Comparison of ENCODE assay signal across 11 cellular contexts in genomic region chr22:31085928-31086327, GRCh38. TPM values are rescaled to one million over a fixed set of nuclear protein-coding genes. Genes with fewer than 3 reads are reported as not detected.
DNase-seq lines count a peak whose midpoint lies in the region; ATAC-seq, FAIRE-seq and TF ChIP-seq lines count a peak whose summit lies in the region.
"Had no signal": no experiment of that assay in that cellular context is flagged by ENCODE, and none has a peak within 500 bp of the region (broad histone marks: within the 10 kb centered on the region; RNA-seq: fewer than 3 reads in every experiment).

No MANE protein-coding gene starts in this region.

- peaks cover 5% of the 10 kb centered on the region for H3K9me1 ChIP-seq in K562 (ENCODE audit: control insufficient read depth, insufficient read depth, low read length)

- intact Hi-C loops in activated naive CD4-positive, alpha-beta T cell treated with anti-CD3 and anti-CD28 coated beads for 36 hours (cut with micrococcal nuclease) = loop anchor here (1.0 to 5.0 kb wide), 3 partner anchors 145 to 323 kb away; no protein-coding TSS in a partner anchor
- intact Hi-C loops in K562 (cut with micrococcal nuclease) = loop anchor here (2.0 kb wide), 2 partner anchors 117 to 137 kb away; partner anchors contain the start of genes MORC2 and TUG1
- intact Hi-C loops in left colon (cut with DNase I, micrococcal nuclease) = no loop called here

- H3K36me3 Mint-ChIP-seq in activated naive CD4-positive, alpha-beta T cell treated with anti-CD3 and anti-CD28 coated beads for 36 hours (ENCODE audit: low read depth) = peaks cover 3% of the 10 kb centered on the region
- H3K36me3 Mint-ChIP-seq in activated naive CD4-positive, alpha-beta T cell treated with anti-CD3 and anti-CD28 coated beads, Interleukin-2, amount 50 U/mL, for 72 hours = peaks cover 6 to 29% of the 10 kb centered on the region in 2 donors
- H3K36me3 Mint-ChIP-seq in memory B cell = no peaks in the 10 kb centered on the region
- peaks cover 3% of the 10 kb centered on the region for H3K36me3 Mint-ChIP-seq in chondrocyte (ENCODE audit: low read depth)

- TF ChIP-seq CTCF in K562 (IDR thresholded peaks at IDR 0.05 in 2 of 3, conservative IDR thresholded peaks at IDR 0.05 in 1 of 3; ENCODE audit: insufficient read depth in 2 of 3, low read depth in 1 of 3, low read length in 3 of 3) = no peak
- TF ChIP-seq CTCF in tibial nerve (IDR thresholded peaks at IDR 0.05) = no peak
- TF ChIP-seq CTCF in chondrocyte (IDR thresholded peaks at IDR 0.05) = no peak

- peak overlapping the region; percentile 92 to 98; a peak in 2 of 4 replicates for H3K9ac ChIP-seq in K562 (ENCODE audit: insufficient read depth in 1 of 2, low read depth in 2 of 2, low read length in 2 of 2)

- peaks cover 22% of the 10 kb centered on the region for H3K79me2 ChIP-seq in K562 (ENCODE audit: control insufficient read depth, insufficient read depth, low read length)

- H3K27me3 ChIP-seq in K562 (ENCODE audit: control insufficient read depth in 2 of 2, insufficient read depth in 2 of 2, low read length in 2 of 2) = no peaks in the 10 kb centered on the region
- H3K27me3 ChIP-seq in tibial nerve = no peaks in the 10 kb centered on the region
- H3K27me3 ChIP-seq: BE2C had no signal

- H3K9me3 ChIP-seq in K562 (replicated peaks; ENCODE audit: control insufficient read depth, insufficient read depth, low read depth, low read length) (no peaks in the 10 kb centered on the region), tibial nerve (no peaks in the 10 kb centered on the region)
- H3K9me3 ChIP-seq: BE2C had no signal

- H3K9me3 Mint-ChIP-seq in activated naive CD4-positive, alpha-beta T cell treated with anti-CD3 and anti-CD28 coated beads for 36 hours = no peaks in the 10 kb centered on the region
- no peaks in the 10 kb centered on the region for H3K9me3 Mint-ChIP-seq in activated naive CD4-positive, alpha-beta T cell treated with anti-CD3 and anti-CD28 coated beads, Interleukin-2, amount 50 U/mL, for 72 hours
- H3K9me3 Mint-ChIP-seq in memory B cell (no peaks in the 10 kb centered on the region), chondrocyte (ENCODE audit: low read depth) (no peaks in the 10 kb centered on the region)

- H3K27ac ChIP-seq in K562 (ENCODE audit: extremely low read depth, low read depth, low read length) (peak overlapping the region; percentile 98), tibial nerve (peak overlapping the region; percentile 89 to 99 (median 98))

- POLR2A ChIA-PET in K562 (lab: Yijun Ruan, JAX) = interaction anchor here (1.9 to 2.9 kb wide), 2 partner anchors 10 to 18 kb away, joined by 12 to 18 read pairs; no protein-coding TSS in a partner anchor

- H3K36me3 ChIP-seq in K562 (ENCODE audit: control insufficient read depth, insufficient read depth, low read length) (peaks cover 20% of the 10 kb centered on the region; the same call in 2 of the 3 replicates), tibial nerve (peaks cover 0 to 34% (median 3%) of the 10 kb centered on the region in 3 donors)
- H3K36me3 ChIP-seq: BE2C had no signal

- H3K27me3 Mint-ChIP-seq in activated naive CD4-positive, alpha-beta T cell treated with anti-CD3 and anti-CD28 coated beads for 36 hours (ENCODE audit: low read depth) = no peaks in the 10 kb centered on the region
- no peaks in the 10 kb centered on the region for H3K27me3 Mint-ChIP-seq in memory B cell
- H3K27me3 Mint-ChIP-seq in chondrocyte (ENCODE audit: low read depth) = no peaks in the 10 kb centered on the region

- TF ChIP-seq EP300 in K562 (IDR thresholded peaks at IDR 0.05; ENCODE audit: low read length) (no peak), tibial nerve (IDR thresholded peaks at IDR 0.05) (no peak)

- H3K4me1 Mint-ChIP-seq in activated naive CD4-positive, alpha-beta T cell treated with anti-CD3 and anti-CD28 coated beads for 36 hours (ENCODE audit: low read depth) = peaks cover 29% of the 10 kb centered on the region
- H3K4me1 Mint-ChIP-seq in memory B cell (peaks cover 49% of the 10 kb centered on the region), chondrocyte (ENCODE audit: low read depth) (peaks cover 35% of the 10 kb centered on the region)

- peak overlapping the region; percentile 94; the same call in 1 of the 2 replicates for H2AFZ ChIP-seq in K562 (ENCODE audit: low read depth, low read length)

- H4K20me1 ChIP-seq in K562 (replicated peaks; ENCODE audit: control insufficient read depth, insufficient read depth, low read length) = no peaks in the 10 kb centered on the region

- no peak overlapping the region for H3K4me3 ChIP-seq in K562
- H3K4me3 ChIP-seq in tibial nerve = peak overlapping the region in 3 of 4 donors; percentile 45 to 66 (median 61)

- TF ChIP-seq POLR2A in K562 (conservative IDR thresholded peaks at IDR 0.05) = no peak
- no peak for TF ChIP-seq POLR2A in tibial nerve (IDR thresholded peaks at IDR 0.05)

- no peak for ATAC-seq in activated naive CD4-positive, alpha-beta T cell treated with anti-CD3 and anti-CD28 coated beads, Interleukin-2, amount 50 U/mL, for 72 hours
- ATAC-seq in K562 = no peak
- no peak for ATAC-seq in memory B cell (ENCODE audit: low read depth)
- no peak for ATAC-seq in left colon

- TF ChIP-seq RAD21 in K562 (CRISPR knock-in tag; conservative IDR thresholded peaks at IDR 0.05 in 1 of 2, IDR thresholded peaks at IDR 0.05 in 1 of 2) = no peak

- FAIRE-seq in K562 (lab: Jason Lieb, UNC) = no peak

- WGBS in K562 (ENCODE audit: insufficient coverage, low coverage, missing lambda C conversion rate) = 88% methylated on average over 3 of the region's 3 CpGs
- WGBS in tibial nerve, 2 donors = 40 to 70% methylated on average over 2 of the region's 3 CpGs

- CTCF ChIA-PET in activated naive CD4-positive, alpha-beta T cell treated with anti-CD3 and anti-CD28 coated beads for 36 hours (lab: Charles Lee) = interaction anchor here (0.6 to 4.7 kb wide), 8 partner anchors 10 to 331 kb away, joined by 3 to 29 read pairs (median 4); no protein-coding TSS in a partner anchor
- CTCF ChIA-PET in K562 (lab: Yijun Ruan, JAX; ENCODE audit: low intra/inter-chr PET ratio) = interaction anchor here (0.7 to 4.0 kb wide), 3 partner anchors 21 to 138 kb away, joined by 3 to 21 read pairs (median 4); partner anchors contain the start of gene TUG1

- no TSS peak for BruUV-seq in K562 (replicated peaks; lab: Mats Ljungman, UMichigan)

- no peak for DNase-seq in activated naive CD4-positive, alpha-beta T cell treated with anti-CD3 and anti-CD28 coated beads for 36 hours
- no peak for DNase-seq in activated naive CD4-positive, alpha-beta T cell treated with anti-CD3 and anti-CD28 coated beads, Interleukin-2, amount 50 U/mL, for 72 hours (ENCODE audit: low spot score in 2 of 2)
- DNase-seq in K562 (ENCODE audit: extremely low read depth in 1 of 4, low spot score in 3 of 4) (no peak), memory B cell (ENCODE audit: low spot score in 2 of 2) (no peak), tibial nerve (ENCODE audit: low spot score in 2 of 2) (no peak), inferior parietal cortex (ENCODE audit: extremely low spot score) (no peak), chondrocyte (ENCODE audit: low spot score) (no peak), left colon (no peak)
- DNase-seq: BE2C, NCI-H1694 had no signal

- no peak overlapping the region for H3K27ac Mint-ChIP-seq in activated naive CD4-positive, alpha-beta T cell treated with anti-CD3 and anti-CD28 coated beads for 36 hours
- peak overlapping the region in 1 of 2 donors; percentile 90 for H3K27ac Mint-ChIP-seq in activated naive CD4-positive, alpha-beta T cell treated with anti-CD3 and anti-CD28 coated beads, Interleukin-2, amount 50 U/mL, for 72 hours
- H3K27ac Mint-ChIP-seq in memory B cell = no peak overlapping the region
- H3K27ac Mint-ChIP-seq in chondrocyte (ENCODE audit: unreplicated experiment) = no peak overlapping the region

- H3K4me2 ChIP-seq in K562 (ENCODE audit: insufficient read depth, low read length) = no peak overlapping the region

- H3K4me1 ChIP-seq in K562 (replicated peaks in 1 of 2; ENCODE audit: control insufficient read depth in 2 of 2, insufficient read depth in 2 of 2, low read length in 2 of 2) = peaks cover 32 to 73% of the 10 kb centered on the region in 2 experiments
- peaks cover 0 to 77% (median 68%) of the 10 kb centered on the region in 4 donors for H3K4me1 ChIP-seq in tibial nerve
- H3K4me1 ChIP-seq: BE2C had no signal

- in situ Hi-C loops in K562 (cut with MboI) = loop anchor here (5.0 to 10.0 kb wide), 2 partner anchors 134 to 321 kb away; no protein-coding TSS in a partner anchor

- H3K4me3 Mint-ChIP-seq in activated naive CD4-positive, alpha-beta T cell treated with anti-CD3 and anti-CD28 coated beads for 36 hours = peak overlapping the region; percentile 79
- peak overlapping the region; percentile 37 for H3K4me3 Mint-ChIP-seq in memory B cell
- no peak overlapping the region for H3K4me3 Mint-ChIP-seq in chondrocyte (ENCODE audit: unreplicated experiment)

RNA-seq across cellular contexts. Expression of gene SMTN, which starts 4.8 kb away (rescaled TPM):
- 10 to 100 TPM; 46.2 to 47.6 TPM for total RNA-seq in activated naive CD4-positive, alpha-beta T cell treated with anti-CD3 and anti-CD28 coated beads for 36 hours
- 100 to 1,000 TPM in 1 of 2 donors, 10 to 100 TPM in 1; 32.5 to 128 TPM for total RNA-seq in activated naive CD4-positive, alpha-beta T cell treated with anti-CD3 and anti-CD28 coated beads, Interleukin-2, amount 50 U/mL, for 72 hours
- 49.3 and 111 TPM in 2 replicates for total RNA-seq in K562 (2011; cell fraction: chromatin; rRNA removed; ENCODE audit: low replicate concordance)
- 49.2 and 65.0 TPM in 2 replicates for total RNA-seq in K562 (2011; cell fraction: nucleolus; rRNA removed)
- 48.8 and 58.2 TPM in 2 replicates for total RNA-seq in K562 (2011; cell fraction: nucleoplasm; rRNA removed)
- total RNA-seq in K562 (2014; rRNA removed) = 17.8 and 22.3 TPM in 2 replicates
- 8.8 and 11.1 TPM in 2 replicates for total RNA-seq in K562 (2014; rRNA removed; fragmentation: Illumina TruSeq; extraction: Trizol)
- total RNA-seq in K562 (2015; rRNA removed; fragmentation: Illumina TruSeq; extraction: Trizol) = 16.0 and 16.1 TPM in 2 replicates
- 39.9 and 41.1 TPM in 2 replicates for total RNA-seq in K562 (2021)
- polyA plus RNA-seq in K562 (2011; rRNA removed) = 7.7 and 13.7 TPM in 2 replicates
- 9.0 and 10.3 TPM in 2 replicates for polyA plus RNA-seq in K562 (2011; cell fraction: cytosol; rRNA removed)
- 70.1 and 84.9 TPM in 2 replicates for polyA plus RNA-seq in K562 (2011; cell fraction: nucleus; rRNA removed)
- polyA plus RNA-seq in K562 (2012) = 22.9 and 23.5 TPM in 2 replicates
- polyA plus RNA-seq in K562 (2014; fragmentation: Illumina TruSeq; extraction: Trizol) = 17.6 and 28.4 TPM in 2 replicates
- polyA plus RNA-seq in K562 (2014; fragmentation: Nextera tagmentation; extraction: Ambion mirVana) = 1 to 10 TPM; 2.5 to 3.4 TPM
- 20.6 and 25.5 TPM in 2 replicates for polyA plus RNA-seq in K562 (2014; rRNA removed)
- 4.6 and 7.0 TPM in 2 replicates for polyA minus RNA-seq in K562 (2011; rRNA and poly(A)+ RNA removed)
- polyA minus RNA-seq in K562 (2011; cell fraction: cytosol; rRNA and poly(A)+ RNA removed) = 8.3 and 14.4 TPM in 2 replicates
- polyA minus RNA-seq in K562 (2011; cell fraction: nucleus; rRNA and poly(A)+ RNA removed) = 24.6 and 28.2 TPM in 2 replicates
- 100 to 1,000 TPM; 173 to 294 (median 253) TPM for total RNA-seq in tibial nerve
- 37.9 to 58.1 TPM (median 47.2 TPM) in 3 replicates for total RNA-seq in chondrocyte
- total RNA-seq in left colon = 100 to 1,000 TPM in 1 of 2 donors, 10 to 100 TPM in 1; 62.6 to 141 TPM

RNA-seq across cellular contexts. Expression of gene SELENOM, which starts 21.4 kb away (rescaled TPM):
- total RNA-seq in activated naive CD4-positive, alpha-beta T cell treated with anti-CD3 and anti-CD28 coated beads for 36 hours = 10 to 100 TPM in 1 of 2 experiments, 1 to 10 TPM in 1; 9.3 to 11.0 TPM
- total RNA-seq in activated naive CD4-positive, alpha-beta T cell treated with anti-CD3 and anti-CD28 coated beads, Interleukin-2, amount 50 U/mL, for 72 hours = 10 to 100 TPM in 1 of 2 donors, 1 to 10 TPM in 1; 7.0 to 10.2 TPM
- total RNA-seq in K562 (2011; cell fraction: chromatin; rRNA removed; ENCODE audit: low replicate concordance) = 7.3 and 13.3 TPM in 2 replicates
- 15.5 and 16.3 TPM in 2 replicates for total RNA-seq in K562 (2011; cell fraction: nucleolus; rRNA removed)
- total RNA-seq in K562 (2011; cell fraction: nucleoplasm; rRNA removed) = 10.6 and 15.3 TPM in 2 replicates
- total RNA-seq in K562 (2014; rRNA removed) = 6.9 and 10.8 TPM in 2 replicates
- 1.2 and 1.8 TPM in 2 replicates for total RNA-seq in K562 (2014; rRNA removed; fragmentation: Illumina TruSeq; extraction: Trizol)
- total RNA-seq in K562 (2015; rRNA removed; fragmentation: Illumina TruSeq; extraction: Trizol) = 3.7 and 4.1 TPM in 2 replicates
- total RNA-seq in K562 (2021) = 8.5 and 10.9 TPM in 2 replicates
- 4.2 and 7.1 TPM in 2 replicates for polyA plus RNA-seq in K562 (2011; rRNA removed)
- polyA plus RNA-seq in K562 (2011; cell fraction: cytosol; rRNA removed) = 19.5 and 31.1 TPM in 2 replicates
- 11.9 and 13.4 TPM in 2 replicates for polyA plus RNA-seq in K562 (2011; cell fraction: nucleus; rRNA removed)
- polyA plus RNA-seq in K562 (2012) = 6.7 and 19.8 TPM in 2 replicates
- polyA plus RNA-seq in K562 (2014; fragmentation: Illumina TruSeq; extraction: Trizol) = 2.8 and 5.8 TPM in 2 replicates
- polyA plus RNA-seq in K562 (2014; fragmentation: Nextera tagmentation; extraction: Ambion mirVana) = 1 to 10 TPM; 1.2 to 2.9 TPM
- 10.0 and 10.6 TPM in 2 replicates for polyA plus RNA-seq in K562 (2014; rRNA removed)
- polyA minus RNA-seq in K562 (2011; rRNA and poly(A)+ RNA removed) = 1.7 and 2.3 TPM in 2 replicates
- 5.2 TPM in 1 of 2 replicates, not detected in the other for polyA minus RNA-seq in K562 (2011; cell fraction: cytosol; rRNA and poly(A)+ RNA removed)
- 5.5 and 9.0 TPM in 2 replicates for polyA minus RNA-seq in K562 (2011; cell fraction: nucleus; rRNA and poly(A)+ RNA removed)
- 100 to 1,000 TPM; 591 to 706 (median 650) TPM for total RNA-seq in tibial nerve
- 200 to 228 TPM (median 217 TPM) in 3 replicates for total RNA-seq in chondrocyte
- 10 to 100 TPM; 24.3 to 64.4 TPM for total RNA-seq in left colon

RNA-seq across cellular contexts. Expression of gene INPP5J, which starts 36.8 kb away (rescaled TPM):
- total RNA-seq in activated naive CD4-positive, alpha-beta T cell treated with anti-CD3 and anti-CD28 coated beads for 36 hours = under 1 TPM; 0.12 to 0.17 TPM
- under 1 TPM; 0.32 to 0.43 TPM for total RNA-seq in activated naive CD4-positive, alpha-beta T cell treated with anti-CD3 and anti-CD28 coated beads, Interleukin-2, amount 50 U/mL, for 72 hours
- 1.5 and 3.2 TPM in 2 replicates for total RNA-seq in K562 (2011; cell fraction: chromatin; rRNA removed; ENCODE audit: low replicate concordance)
- total RNA-seq in K562 (2011; cell fraction: nucleolus; rRNA removed) = 1.2 and 3.2 TPM in 2 replicates
- 2.4 and 2.7 TPM in 2 replicates for total RNA-seq in K562 (2011; cell fraction: nucleoplasm; rRNA removed)
- total RNA-seq in K562 (2014; rRNA removed) (5.9 and 6.4 TPM in 2 replicates), K562 (2014; rRNA removed; fragmentation: Illumina TruSeq; extraction: Trizol) (1.9 and 2.7 TPM in 2 replicates), K562 (2015; rRNA removed; fragmentation: Illumina TruSeq; extraction: Trizol) (5.8 and 6.7 TPM in 2 replicates), K562 (2021) (6.3 and 7.0 TPM in 2 replicates), tibial nerve (1 to 10 TPM in 1 of 4 donors, under 1 TPM in 3; 0.20 to 1.0 (median 0.67) TPM), chondrocyte (3.5 to 5.9 TPM (median 5.2 TPM) in 3 replicates), left colon (10 to 100 TPM; 26.3 to 34.4 TPM)
- polyA plus RNA-seq in K562 (2011; rRNA removed) (1.6 and 21.8 TPM in 2 replicates), K562 (2014; fragmentation: Illumina TruSeq; extraction: Trizol) (4.8 and 5.4 TPM in 2 replicates), K562 (2014; fragmentation: Nextera tagmentation; extraction: Ambion mirVana) (under 1 TPM; 0.10 to 0.78 TPM), K562 (2014; rRNA removed) (5.4 and 6.0 TPM in 2 replicates)
- 4.8 and 29.8 TPM in 2 replicates for polyA plus RNA-seq in K562 (2011; cell fraction: cytosol; rRNA removed)
- polyA plus RNA-seq in K562 (2011; cell fraction: nucleus; rRNA removed) = 4.7 and 21.8 TPM in 2 replicates
- 6.0 and 10.4 TPM in 2 replicates for polyA plus RNA-seq in K562 (2012)
- 1.2 and 7.5 TPM in 2 replicates for polyA minus RNA-seq in K562 (2011; rRNA and poly(A)+ RNA removed)
- polyA minus RNA-seq in K562 (2011; cell fraction: cytosol; rRNA and poly(A)+ RNA removed) = 1.4 and 21.9 TPM in 2 replicates
- 0.81 and 6.4 TPM in 2 replicates for polyA minus RNA-seq in K562 (2011; cell fraction: nucleus; rRNA and poly(A)+ RNA removed)

RNA-seq across cellular contexts. Expression of gene PLA2G3, which starts 54.4 kb away (rescaled TPM):
- total RNA-seq in activated naive CD4-positive, alpha-beta T cell treated with anti-CD3 and anti-CD28 coated beads for 36 hours = not detected
- total RNA-seq in activated naive CD4-positive, alpha-beta T cell treated with anti-CD3 and anti-CD28 coated beads, Interleukin-2, amount 50 U/mL, for 72 hours = not detected
- 1.2 and 3.3 TPM in 2 replicates for total RNA-seq in K562 (2011; cell fraction: chromatin; rRNA removed; ENCODE audit: low replicate concordance)
- 3.2 and 3.5 TPM in 2 replicates for total RNA-seq in K562 (2011; cell fraction: nucleolus; rRNA removed)
- 1.9 TPM in 2 replicates for total RNA-seq in K562 (2011; cell fraction: nucleoplasm; rRNA removed)
- 0.53 and 0.68 TPM in 2 replicates for total RNA-seq in K562 (2014; rRNA removed)
- total RNA-seq in K562 (2014; rRNA removed; fragmentation: Illumina TruSeq; extraction: Trizol) = 0.22 and 0.36 TPM in 2 replicates
- 0.76 and 1.1 TPM in 2 replicates for total RNA-seq in K562 (2015; rRNA removed; fragmentation: Illumina TruSeq; extraction: Trizol)
- total RNA-seq in K562 (2021) = 0.64 and 0.98 TPM in 2 replicates
- polyA plus RNA-seq in K562 (2011; rRNA removed) = 1.4 and 5.4 TPM in 2 replicates
- 1.7 and 4.2 TPM in 2 replicates for polyA plus RNA-seq in K562 (2011; cell fraction: cytosol; rRNA removed)
- 5.9 and 19.6 TPM in 2 replicates for polyA plus RNA-seq in K562 (2011; cell fraction: nucleus; rRNA removed)
- 0.57 and 1.5 TPM in 2 replicates for polyA plus RNA-seq in K562 (2012)
- polyA plus RNA-seq in K562 (2014; fragmentation: Illumina TruSeq; extraction: Trizol) = 0.48 and 0.78 TPM in 2 replicates
- under 1 TPM; 0.18 to 0.20 TPM for polyA plus RNA-seq in K562 (2014; fragmentation: Nextera tagmentation; extraction: Ambion mirVana)
- polyA plus RNA-seq in K562 (2014; rRNA removed) = 0.77 and 1.2 TPM in 2 replicates
- polyA minus RNA-seq in K562 (2011; rRNA and poly(A)+ RNA removed) = 0.53 and 1.6 TPM in 2 replicates
- polyA minus RNA-seq in K562 (2011; cell fraction: cytosol; rRNA and poly(A)+ RNA removed) = 0.86 and 3.0 TPM in 2 replicates
- 1.1 and 4.9 TPM in 2 replicates for polyA minus RNA-seq in K562 (2011; cell fraction: nucleus; rRNA and poly(A)+ RNA removed)
- not detected for total RNA-seq in tibial nerve
- 0.07 to 0.13 TPM in 2 of 3 replicates, not detected in the other for total RNA-seq in chondrocyte
- under 1 TPM in 1 of 2 donors, not detected in 1; 0.49 TPM for total RNA-seq in left colon
- total RNA-seq: liver had no signal
- polyA plus RNA-seq: liver had no signal

Comparison
In these comparisons a context has a peak if more than half of its experiments do, and no peak if none do; other contexts are left out.
1. intact Hi-C loops: an anchor here in activated naive CD4-positive, alpha-beta T cell treated with anti-CD3 and anti-CD28 coated beads for 36 hours (1.0 to 5.0 kb wide) and K562 (2.0 kb wide); none called in left colon.